ENCODE assay signal across 16 cellular contexts in genomic region chrX:37347420-37347819, GRCh38. TPM values are rescaled to one million over a fixed set of nuclear protein-coding genes. Genes with fewer than 3 reads are reported as not detected.
DNase-seq lines count a peak whose midpoint lies in the region; ATAC-seq, FAIRE-seq and TF ChIP-seq lines count a peak whose summit lies in the region.
"Had no signal": no experiment of that assay in that cellular context is flagged by ENCODE, and none has a peak within 500 bp of the region (broad histone marks: within the 10 kb centered on the region; RNA-seq: fewer than 3 reads in every experiment).

No MANE protein-coding gene starts in this region.

- H3K14ac ChIP-seq in H1 (ENCODE audit: insufficient read length): no peak overlapping the region

- no peak overlapping the region for H3K18ac ChIP-seq in H1 (ENCODE audit: extremely low read depth, low read length)

- no peak overlapping the region for H2BK15ac ChIP-seq in H1 (ENCODE audit: low read length)

- no peaks in the 10 kb centered on the region; the same call in 1 of the 2 replicates for H3K23me2 ChIP-seq in H1 (ENCODE audit: low read depth, low read length)

- H2AK5ac ChIP-seq in H1 (ENCODE audit: low read depth, low read length): no peak overlapping the region

- no peak overlapping the region for H2AFZ ChIP-seq in H1 (ENCODE audit: low read length)

- no peak overlapping the region for H3K23ac ChIP-seq in H1 (ENCODE audit: insufficient read length)

- H3K4me2 ChIP-seq in H1 (ENCODE audit: insufficient read depth in 1 of 2, low read depth in 2 of 2, low read length in 2 of 2): no peak overlapping the region

- H3K36me3 ChIP-seq in H1 (ENCODE audit: control insufficient read depth in 2 of 4, insufficient read depth in 4 of 4, low read length in 3 of 4): no peaks in the 10 kb centered on the region
- H3K36me3 ChIP-seq: tibial nerve had no signal

- H4K8ac ChIP-seq in H1 (ENCODE audit: extremely low read depth, insufficient read depth, low read length): no peak overlapping the region

- no peak for TF ChIP-seq RAD21 in H1 (IDR thresholded peaks at IDR 0.05 in 1 of 2, conservative IDR thresholded peaks at IDR 0.05 in 1 of 2; ENCODE audit: low read depth in 2 of 2, low read length in 2 of 2)

- ATAC-seq in HG03571 (IDR thresholded peaks at IDR 0.05; ENCODE audit: unreplicated experiment): no peak
- ATAC-seq: GM12878, left lobe of liver had no signal

- TF ChIP-seq POLR2A in H1 (IDR thresholded peaks at IDR 0.05; ENCODE audit: control extremely low read depth in 1 of 2, low read depth in 2 of 2, low read length in 2 of 2): no peak

- H3K4me3 ChIP-seq in H1 (ENCODE audit: extremely low read depth in 1 of 4, insufficient read depth in 2 of 4, low read depth in 3 of 4, low read length in 4 of 4): no peak overlapping the region
- H3K4me3 ChIP-seq: GM12878, tibial nerve had no signal

- H3K79me2 ChIP-seq in H1 (ENCODE audit: control insufficient read depth in 1 of 2, insufficient read depth in 2 of 2, low read length in 2 of 2): peaks cover 0 to 24% of the 10 kb centered on the region in 2 experiments; a peak in 2 of 4 replicates

- no peak overlapping the region for H3K27ac ChIP-seq in H1 (ENCODE audit: low read depth, low read length)
- H3K27ac ChIP-seq: VCaP had no signal

- H2BK12ac ChIP-seq in H1 (ENCODE audit: low read depth, low read length): no peak overlapping the region

- H2BK20ac ChIP-seq in H1 (ENCODE audit: low read length): no peak overlapping the region

- TF ChIP-seq EP300 in H1 (IDR thresholded peaks at IDR 0.05; ENCODE audit: borderline replicate concordance in 1 of 2, low read depth in 2 of 2, low read length in 2 of 2): no peak

- intact Hi-C loops in posterior cingulate gyrus (cut with DNase I): no loop called here

- DNase-seq in EL (peak; percentile 39), NOMO-1 (lab: John Stamatoyannopoulos, UW; ENCODE audit: unreplicated experiment in 2 of 2) (peak; percentile 56), H1 (ENCODE audit: low read depth in 1 of 2, low spot score in 2 of 2) (no peak), myocyte (ENCODE audit: low read depth) (peak; percentile 5), posterior cingulate gyrus (no peak), T-helper 1 cell (no peak), NCI-H748 (lab: John Stamatoyannopoulos, UW; ENCODE audit: unreplicated experiment) (no peak)
- DNase-seq: activated T-cell treated with anti-CD3 and anti-CD28 coated beads for 4 hours, anterior cingulate cortex, COR-L47, erythroblast had no signal

- H4K20me1 ChIP-seq in H1 (replicated peaks in 1 of 2; ENCODE audit: control insufficient read depth in 1 of 2, insufficient read depth in 2 of 2, low read length in 2 of 2): no peaks in the 10 kb centered on the region

- no peak overlapping the region for H4K91ac ChIP-seq in H1 (replicated peaks; ENCODE audit: insufficient read length, low read length)

- TF ChIP-seq CTCF in H1 (IDR thresholded peaks at IDR 0.05; ENCODE audit: control extremely low read depth in 1 of 3, insufficient read depth in 1 of 3, low read depth in 1 of 3, low read length in 3 of 3): no peak

- CTCF ChIA-PET in H1 (lab: Charles Lee; ENCODE audit: partially characterized antibody): no interaction called here

- H3K9ac ChIP-seq in H1 (replicated peaks in 1 of 4; ENCODE audit: extremely low read depth in 1 of 4, low read depth in 3 of 4, low read length in 3 of 4): no peak overlapping the region

- H3K4ac ChIP-seq in H1 (replicated peaks; ENCODE audit: insufficient read length, low read depth, low read length): no peak overlapping the region

- H3K4me1 ChIP-seq in H1 (replicated peaks in 1 of 4; ENCODE audit: control insufficient read depth in 3 of 4, insufficient read depth in 4 of 4, low read length in 3 of 4): peaks cover 0 to 4% (median 0%) of the 10 kb centered on the region in 4 experiments; a peak in 2 of 7 replicates

- no peak overlapping the region for H2BK5ac ChIP-seq in H1 (ENCODE audit: low read depth, low read length)

- H3K56ac ChIP-seq in H1 (replicated peaks; ENCODE audit: insufficient read length, low read depth, low read length): no peak overlapping the region

- no peaks in the 10 kb centered on the region for H3K9me3 ChIP-seq in H1 (ENCODE audit: insufficient read depth in 2 of 2, low read depth in 1 of 2, low read length in 1 of 2)
- H3K9me3 ChIP-seq: tibial nerve had no signal

- H3K27me3 ChIP-seq in H1 (replicated peaks in 1 of 4; ENCODE audit: control insufficient read depth in 3 of 4, extremely low read depth in 1 of 4, insufficient read depth in 3 of 4, low read length in 3 of 4): no peaks in the 10 kb centered on the region

- 67% methylated on average over 1 of the region's 1 CpG; no CpG with 5 or more reads in 1 of the 2 experiments for WGBS in H1 (ENCODE audit: extremely low coverage in 1 of 2, insufficient coverage in 1 of 2, insufficient read length in 1 of 2, insufficient replicate concordance in 2 of 2, low coverage in 1 of 2, low lambda C conversion rate in 2 of 2, missing lambda C conversion rate in 1 of 2), 2 experiments

- POLR2A ChIA-PET in H1 (lab: Charles Lee; ENCODE audit: partially characterized antibody): no interaction called here

- FAIRE-seq in H1 (lab: Jason Lieb, UNC): peak; percentile 73
- FAIRE-seq: GM12878 had no signal

- H2BK120ac ChIP-seq in H1 (replicated peaks; ENCODE audit: low read depth, low read length): no peak overlapping the region

- H3K79me1 ChIP-seq in H1 (ENCODE audit: low read depth, low read length): no peaks in the 10 kb centered on the region

- H4K5ac ChIP-seq in H1 (ENCODE audit: insufficient read length, low read depth, low read length): no peak overlapping the region

TF ChIP-seq in H1, 55 proteins besides CTCF, POLR2A, EP300 and RAD21:
- TF ChIP-seq POU5F1 (IDR thresholded peaks at IDR 0.05; ENCODE audit: low read depth, low read length): no peak
- TF ChIP-seq, protein P1, sequence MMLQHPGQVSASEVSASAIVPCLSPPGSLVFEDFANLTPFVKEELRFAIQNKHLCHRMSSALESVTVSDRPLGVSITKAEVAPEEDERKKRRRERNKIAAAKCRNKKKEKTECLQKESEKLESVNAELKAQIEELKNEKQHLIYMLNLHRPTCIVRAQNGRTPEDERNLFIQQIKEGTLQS (IDR thresholded peaks at IDR 0.05; ENCODE audit: insufficient read depth, low read depth, low read length): no peak
- no peak for TF ChIP-seq CHD1 (IDR thresholded peaks at IDR 0.05; ENCODE audit: low read depth, low read length)
- TF ChIP-seq MAX (IDR thresholded peaks at IDR 0.05): no peak
- TF ChIP-seq CEBPB (IDR thresholded peaks at IDR 0.05; ENCODE audit: low read depth, low read length): peak; percentile 58
- peak; percentile 42; the same call in 1 of the 2 replicates for TF ChIP-seq TEAD4 (IDR thresholded peaks at IDR 0.05; ENCODE audit: low read depth, low read length)
- no peak for TF ChIP-seq JUN (IDR thresholded peaks at IDR 0.05; ENCODE audit: low read depth, low read length)
TF ChIP-seq in H1: peak in this region for 2.

RNA-seq across cellular contexts. Expression of gene PRRG1, which starts 1.7 kb away (rescaled TPM):
- 8.1 and 10.2 TPM in 2 replicates for total RNA-seq in H1 (2021; fragmentation: NEBNext Ultra II Directional; extraction: Animal tissue kit (Norgen Biotek cat#: 25700))
- polyA plus RNA-seq in H1 (2011; rRNA removed): 7.4 and 10.5 TPM in 2 replicates
- polyA plus RNA-seq in H1 (2011; cell fraction: cytosol; rRNA removed): 5.7 TPM
- polyA plus RNA-seq in H1 (2011; cell fraction: nucleus; rRNA removed): 8.7 TPM
- polyA plus RNA-seq in H1 (2012, experiment 1 of 2): 4.5 to 7.1 TPM (median 5.3 TPM) in 4 replicates
- 0.85 TPM for polyA plus RNA-seq in H1 (2012, experiment 2 of 2)
- 5.9 TPM for polyA plus RNA-seq in H1 (2013, experiment 1 of 2)
- polyA plus RNA-seq in H1 (2013, experiment 2 of 2): 7.4 TPM
- polyA minus RNA-seq in H1 (2011; rRNA and poly(A)+ RNA removed): 17.4 and 22.5 TPM in 2 replicates
- polyA minus RNA-seq in H1 (2011; cell fraction: cytosol; rRNA and poly(A)+ RNA removed): 7.3 TPM
- polyA minus RNA-seq in H1 (2011; cell fraction: nucleus; rRNA and poly(A)+ RNA removed): 14.5 TPM
- 18.1 and 35.9 TPM in 2 replicates for total RNA-seq in myocyte
- polyA plus RNA-seq in myocyte (2012): 8.7 TPM
- total RNA-seq: GM12878 had no signal
- polyA plus RNA-seq: GM12878 had no signal

Comparison
In these comparisons a context has a peak if more than half of its experiments do, and no peak if none do; other contexts are left out.
1. DNase-seq: peak in EL (single experiment), NOMO-1 (2 of 2) and myocyte (single experiment); none in H1 (0 of 2), posterior cingulate gyrus (0 of 10), T-helper 1 cell (0 of 5) and NCI-H748 (single experiment).